8 cellular contexts compared by ENCODE assay signal in the genomic region with DNA sequence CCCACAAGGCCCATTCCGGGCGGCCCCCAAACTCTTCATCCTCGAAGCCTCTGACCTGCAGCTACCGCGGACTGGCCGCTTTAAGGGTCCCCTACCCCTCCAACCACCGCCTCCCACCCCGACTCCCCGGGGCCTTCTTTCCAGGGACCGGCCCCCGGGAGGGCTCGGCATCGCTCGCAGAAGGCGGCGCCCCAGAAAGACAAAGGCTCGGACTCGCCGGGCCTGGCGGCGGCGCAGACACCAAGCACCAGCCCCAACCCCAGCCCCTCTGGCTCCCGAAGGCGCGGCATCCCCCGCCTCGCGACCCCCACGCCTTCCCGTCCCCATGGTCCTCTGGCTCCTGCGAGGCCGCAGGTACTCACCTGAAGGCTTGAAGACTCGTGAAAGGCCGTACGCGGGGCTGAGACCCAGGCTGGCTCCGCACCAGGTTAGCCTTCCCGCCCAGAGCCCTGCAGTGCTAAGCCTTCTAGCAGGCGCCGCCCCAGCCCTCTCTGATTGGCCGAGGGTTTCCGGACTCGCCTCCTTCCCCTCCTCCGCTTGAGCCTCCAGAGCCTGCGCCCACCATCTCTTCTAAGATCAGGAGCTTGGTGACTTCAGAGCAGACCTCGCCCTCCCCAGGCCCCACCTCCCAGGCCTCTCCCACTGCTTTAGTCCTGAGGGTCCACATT. TPM values are rescaled to one million over a fixed set of nuclear protein-coding genes. Genes with fewer than 3 reads are reported as not detected.
DNase-seq lines count a peak whose midpoint lies in the region; ATAC-seq lines count a peak whose summit lies in the region.
"Not testable (repeated sequence)": the region's sequence is repeated elsewhere in the genome, so short reads cannot be mapped to it uniquely, and the experiment has no call there.

TSS of gene TMSB15C (minus strand) at position 459 of the 668 bp plus-strand sequence.

- ATAC-seq in GM18502 (IDR thresholded peaks at IDR 0.05; ENCODE audit: poor library complexity, unreplicated experiment) (peak; percentile 97), GM19397 (IDR thresholded peaks at IDR 0.05; ENCODE audit: unreplicated experiment) (peak; percentile 98), GM21825 (IDR thresholded peaks at IDR 0.05; ENCODE audit: unreplicated experiment) (peak; percentile 99), HG03060 (IDR thresholded peaks at IDR 0.05; ENCODE audit: low read depth, unreplicated experiment) (peak; percentile 80), HG03521 (IDR thresholded peaks at IDR 0.05; ENCODE audit: unreplicated experiment) (peak; percentile 100), left lobe of liver (peak; percentile 42)
- peak; percentile 99 to 100 for ATAC-seq in activated naive CD4-positive, alpha-beta T cell treated with anti-CD3 and anti-CD28 coated beads, Interleukin-2, amount 50 U/mL, for 72 hours
- ATAC-seq in stimulated activated memory B cell treated with anti-CD40 and anti-IgM and Interleukin-4, amounts not matched to agents 10 μg/mL and 1 μg/mL and 100 μg/mL, for 72 hours, result peak; percentile 90

- H3K27me3 Mint-ChIP-seq in stimulated activated memory B cell treated with anti-CD40 and anti-IgM and Interleukin-4, amounts not matched to agents 10 μg/mL and 1 μg/mL and 100 μg/mL, for 72 hours, result not testable (repeated sequence)

- H3K27ac Mint-ChIP-seq in activated naive CD4-positive, alpha-beta T cell treated with anti-CD3 and anti-CD28 coated beads, Interleukin-2, amount 50 U/mL, for 72 hours; stimulated activated memory B cell treated with anti-CD40 and anti-IgM and Interleukin-4, amounts not matched to agents 10 μg/mL and 1 μg/mL and 100 μg/mL, for 72 hours: not testable (repeated sequence)

- DNase-seq in activated naive CD4-positive, alpha-beta T cell treated with anti-CD3 and anti-CD28 coated beads, Interleukin-2, amount 50 U/mL, for 72 hours (ENCODE audit: low spot score in 2 of 2); left lobe of liver (ENCODE audit: low spot score): not testable (repeated sequence)

- not testable (repeated sequence) for H3K4me1 Mint-ChIP-seq in stimulated activated memory B cell treated with anti-CD40 and anti-IgM and Interleukin-4, amounts not matched to agents 10 μg/mL and 1 μg/mL and 100 μg/mL, for 72 hours

- not testable (repeated sequence) for H3K4me3 Mint-ChIP-seq in stimulated activated memory B cell treated with anti-CD40 and anti-IgM and Interleukin-4, amounts not matched to agents 10 μg/mL and 1 μg/mL and 100 μg/mL, for 72 hours

- not testable (repeated sequence) for H3K9me3 Mint-ChIP-seq in activated naive CD4-positive, alpha-beta T cell treated with anti-CD3 and anti-CD28 coated beads, Interleukin-2, amount 50 U/mL, for 72 hours; stimulated activated memory B cell treated with anti-CD40 and anti-IgM and Interleukin-4, amounts not matched to agents 10 μg/mL and 1 μg/mL and 100 μg/mL, for 72 hours

- not testable (repeated sequence) for H3K36me3 Mint-ChIP-seq in activated naive CD4-positive, alpha-beta T cell treated with anti-CD3 and anti-CD28 coated beads, Interleukin-2, amount 50 U/mL, for 72 hours; stimulated activated memory B cell treated with anti-CD40 and anti-IgM and Interleukin-4, amounts not matched to agents 10 μg/mL and 1 μg/mL and 100 μg/mL, for 72 hours

RNA-seq across cellular contexts. Expression of gene TMSB15C, which starts in this region (rescaled TPM):
- total RNA-seq in activated naive CD4-positive, alpha-beta T cell treated with anti-CD3 and anti-CD28 coated beads, Interleukin-2, amount 50 U/mL, for 72 hours, result 1 to 10 TPM; 2.8 to 4.5 TPM
- total RNA-seq in left lobe of liver, result 0.18 TPM

Comparison
In these comparisons a context has a peak if more than half of its experiments do, and no peak if none do; other contexts are left out.
1. Peak in ATAC-seq in left lobe of liver; RNA of the gene not detected or under 1 TPM.
2. ATAC-seq: peak in every context shown above with its lines; median percentile 100 in HG03521; 100 in activated naive CD4-positive, alpha-beta T cell treated with anti-CD3 and anti-CD28 coated beads, Interleukin-2, amount 50 U/mL, for 72 hours; 99 in GM21825; 98 in GM19397; 97 in GM18502; 90 in stimulated activated memory B cell treated with anti-CD40 and anti-IgM and Interleukin-4, amounts not matched to agents 10 μg/mL and 1 μg/mL and 100 μg/mL, for 72 hours; 80 in HG03060; 42 in left lobe of liver.